In the genomic region with DNA sequence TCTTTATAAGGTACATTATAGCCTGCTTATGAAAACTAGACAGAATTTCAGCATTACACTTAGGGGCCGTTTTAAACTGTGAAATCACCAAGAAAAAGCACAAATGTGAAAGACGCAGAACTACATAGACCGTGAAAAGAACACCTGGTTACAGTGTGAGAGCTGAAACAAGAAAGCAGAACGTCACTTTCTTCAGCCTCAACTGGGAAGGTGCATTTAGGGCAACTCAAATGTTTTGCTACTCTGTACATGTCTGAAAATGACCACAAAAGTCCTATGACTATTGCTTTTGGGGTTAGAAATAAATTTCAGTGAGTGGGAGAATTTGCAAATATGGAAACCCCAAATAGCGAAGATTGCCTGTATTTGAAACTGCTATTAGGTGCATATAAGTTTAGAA, we compare ENCODE assay signal across 18 cellular contexts.
A peak's percentile ranks its signal among the peaks of the same experiment; 100 is the strongest.
DNase-seq lines count a peak whose midpoint lies in the region; ATAC-seq lines count a peak whose summit lies in the region.
"Had no signal": no experiment of that assay in that cellular context is flagged by ENCODE, and none has a peak within 500 bp of the region (broad histone marks: within the 10 kb centered on the region; RNA-seq: fewer than 3 reads in every experiment).

No MANE protein-coding gene starts in this region.

- peak; percentile 65 for ATAC-seq in GM18858 (IDR thresholded peaks at IDR 0.05; ENCODE audit: unreplicated experiment)
- peak; percentile 90 for ATAC-seq in GM19468 (IDR thresholded peaks at IDR 0.05; ENCODE audit: extremely low read depth, unreplicated experiment)
- ATAC-seq in HG02884 (IDR thresholded peaks at IDR 0.05; ENCODE audit: unreplicated experiment): peak; percentile 69
- peak; percentile 90 for ATAC-seq in HG03565 (IDR thresholded peaks at IDR 0.05; ENCODE audit: unreplicated experiment)
- ATAC-seq in GM21737 (IDR thresholded peaks at IDR 0.05; ENCODE audit: unreplicated experiment): no peak
- ATAC-seq: activated naive CD4-positive, alpha-beta T cell treated with anti-CD3 and anti-CD28 coated beads, Interleukin-2, amount 50 U/mL, for 72 hours; activated T-cell treated with anti-CD3 and anti-CD28 coated beads, Interleukin-2, amount 50 U/mL, for 4 hours; natural killer cell had no signal

- DNase-seq in SW480 (ENCODE audit: low spot score) (no peak), NOMO-1 treated with dmso at 0.1 percent for 144 hours (lab: John Stamatoyannopoulos, UW; ENCODE audit: unreplicated experiment) (no peak), activated T-cell treated with anti-CD3 and anti-CD28 coated beads for 4 hours (no peak)
- DNase-seq: activated CD4-positive, alpha-beta T cell treated with anti-CD3 and anti-CD28 coated beads, Interleukin-2, amount 50 U/mL, for 4 hours; activated T-cell treated with anti-CD3 and anti-CD28 coated beads, Interleukin-2, amount 50 U/mL, for 4 hours; CD4-positive, alpha-beta T cell; DND-41; KBM-7; mesendoderm; natural killer cell; NCI-H1092; stimulated activated CD4-positive, alpha-beta T cell treated with anti-CD3 and anti-CD28 coated beads, Interleukin-4, amount 100 ng/mL, for 24 hours had no signal
